In genomic region chr20:3906744-3907716, GRCh38 we compare ENCODE assay signal across 8 cellular contexts. TPM values are rescaled to one million over a fixed set of nuclear protein-coding genes. Genes with fewer than 3 reads are reported as not detected.
DNase-seq lines count a peak whose midpoint lies in the region; ATAC-seq and TF ChIP-seq lines count a peak whose summit lies in the region.
"Not testable (repeated sequence)": the region's sequence is repeated elsewhere in the genome, so short reads cannot be mapped to it uniquely, and the experiment has no call there.

No MANE protein-coding gene starts in this region.

- not testable (repeated sequence) for H3K9me3 Mint-ChIP-seq in CD4-positive, CD25-positive, alpha-beta regulatory T cell; activated naive CD4-positive, alpha-beta T cell treated with anti-CD3 and anti-CD28 coated beads, Interleukin-2, amount 50 U/mL, for 24 hours

- peak; percentile 23 to 74 (median 58) for DNase-seq in CD4-positive, CD25-positive, alpha-beta regulatory T cell
- DNase-seq in activated CD4-positive, alpha-beta T cell treated with anti-CD3 and anti-CD28 coated beads for 4 hours: peak; percentile 9 to 30
- DNase-seq in smooth muscle cell (lab: John Stamatoyannopoulos, UW; ENCODE audit: unreplicated experiment): not testable (repeated sequence)

- peaks cover 52% of the 10 kb centered on the region for H3K4me1 ChIP-seq in CD4-positive, CD25-positive, alpha-beta regulatory T cell (ENCODE audit: control insufficient read depth, insufficient read depth, low read length, poor library complexity, severe bottlenecking)
- not testable (repeated sequence) for H3K4me1 ChIP-seq in smooth muscle cell (ENCODE audit: low read depth)

- H4K20me1 ChIP-seq in smooth muscle cell (ENCODE audit: low read depth): peaks cover 100% of the 10 kb centered on the region

- H3K4me2 ChIP-seq in smooth muscle cell: not testable (repeated sequence)

- not testable (repeated sequence) for H3K27me3 Mint-ChIP-seq in CD4-positive, CD25-positive, alpha-beta regulatory T cell; activated naive CD4-positive, alpha-beta T cell treated with anti-CD3 and anti-CD28 coated beads, Interleukin-2, amount 50 U/mL, for 24 hours

- peak overlapping the region; percentile 76 to 86 (median 82) for H3K4me3 Mint-ChIP-seq in CD4-positive, CD25-positive, alpha-beta regulatory T cell
- H3K4me3 Mint-ChIP-seq in activated naive CD4-positive, alpha-beta T cell treated with anti-CD3 and anti-CD28 coated beads, Interleukin-2, amount 50 U/mL, for 24 hours: peak overlapping the region; percentile 70

- H3F3A ChIP-seq in smooth muscle cell (ENCODE audit: low read depth): not testable (repeated sequence)

- H3K9ac ChIP-seq in smooth muscle cell (ENCODE audit: low read depth): not testable (repeated sequence)

- not testable (repeated sequence) for TF ChIP-seq CTCF in smooth muscle cell (IDR thresholded peaks at IDR 0.05; ENCODE audit: borderline replicate concordance, insufficient read depth, poor library complexity, severe bottlenecking)

- peak overlapping the region; percentile 75 for H3K4me3 ChIP-seq in CD4-positive, CD25-positive, alpha-beta regulatory T cell (ENCODE audit: low read depth, low read length)
- not testable (repeated sequence) for H3K4me3 ChIP-seq in smooth muscle cell

- H3K36me3 ChIP-seq in CD4-positive, CD25-positive, alpha-beta regulatory T cell (ENCODE audit: control insufficient read depth, insufficient read depth, low read length): peaks cover 34% of the 10 kb centered on the region
- H3K36me3 ChIP-seq in smooth muscle cell (ENCODE audit: low read depth): peaks cover 19% of the 10 kb centered on the region

- peaks cover 100% of the 10 kb centered on the region for H3K79me2 ChIP-seq in smooth muscle cell (ENCODE audit: low read depth)

- H3K27ac ChIP-seq in CD4-positive, CD25-positive, alpha-beta regulatory T cell (ENCODE audit: insufficient read depth, low read length, poor library complexity, severe bottlenecking): peak overlapping the region; percentile 82
- H3K27ac ChIP-seq in smooth muscle cell (ENCODE audit: low read depth): peak overlapping the region; percentile 26

- not testable (repeated sequence) for H2AFZ ChIP-seq in smooth muscle cell (ENCODE audit: low read depth)

- peak overlapping the region; percentile 68 to 92 (median 83) for H3K27ac Mint-ChIP-seq in CD4-positive, CD25-positive, alpha-beta regulatory T cell
- H3K27ac Mint-ChIP-seq in activated naive CD4-positive, alpha-beta T cell treated with anti-CD3 and anti-CD28 coated beads, Interleukin-2, amount 50 U/mL, for 24 hours: peak overlapping the region; percentile 97

- H3K27me3 ChIP-seq in CD4-positive, CD25-positive, alpha-beta regulatory T cell (ENCODE audit: control insufficient read depth, insufficient read depth, low read length); smooth muscle cell (ENCODE audit: low read depth): not testable (repeated sequence)

- WGBS in smooth muscle cell (ENCODE audit: low lambda C conversion rate): 92% methylated on average over 17 of the region's 17 CpGs

- not testable (repeated sequence) for H3K9me3 ChIP-seq in CD4-positive, CD25-positive, alpha-beta regulatory T cell (ENCODE audit: control insufficient read depth in 2 of 2, low read length in 2 of 2); smooth muscle cell (replicated peaks; ENCODE audit: low read depth)

- peaks cover 18 to 83% (median 50%) of the 10 kb centered on the region in 4 donors for H3K4me1 Mint-ChIP-seq in CD4-positive, CD25-positive, alpha-beta regulatory T cell
- H3K4me1 Mint-ChIP-seq in activated naive CD4-positive, alpha-beta T cell treated with anti-CD3 and anti-CD28 coated beads, Interleukin-2, amount 50 U/mL, for 24 hours: peaks cover 46% of the 10 kb centered on the region

- peaks cover 32% of the 10 kb centered on the region for H3K36me3 Mint-ChIP-seq in CD4-positive, CD25-positive, alpha-beta regulatory T cell
- H3K36me3 Mint-ChIP-seq in activated naive CD4-positive, alpha-beta T cell treated with anti-CD3 and anti-CD28 coated beads, Interleukin-2, amount 50 U/mL, for 24 hours: peaks cover 12% of the 10 kb centered on the region

- peak; percentile 92 to 93 for ATAC-seq in CD4-positive, CD25-positive, alpha-beta regulatory T cell (ENCODE audit: low read depth in 2 of 2)
- ATAC-seq in GM18868 (IDR thresholded peaks at IDR 0.05; ENCODE audit: unreplicated experiment): peak; percentile 85
- peak; percentile 88 for ATAC-seq in GM21423 (IDR thresholded peaks at IDR 0.05; ENCODE audit: unreplicated experiment)
- ATAC-seq in HG02885 (IDR thresholded peaks at IDR 0.05; ENCODE audit: poor library complexity, unreplicated experiment): peak; percentile 85
- ATAC-seq in HG03457 (IDR thresholded peaks at IDR 0.05; ENCODE audit: unreplicated experiment): peak; percentile 72

RNA-seq across cellular contexts. Expression of gene PANK2, which starts 17.8 kb away (rescaled TPM):
- 63.2 TPM for total RNA-seq in CD4-positive, CD25-positive, alpha-beta regulatory T cell
- polyA plus RNA-seq in CD4-positive, CD25-positive, alpha-beta regulatory T cell: 10 to 100 TPM; 44.4 to 59.3 (median 49.8) TPM
- 40.8 and 43.1 TPM in 2 replicates for total RNA-seq in smooth muscle cell
- polyA plus RNA-seq in smooth muscle cell: 24.7 and 42.5 TPM in 2 replicates
